9 cellular contexts compared by ENCODE assay signal in genomic region chr15:89999676-90000174, GRCh38. TPM values are rescaled to one million over a fixed set of nuclear protein-coding genes. Genes with fewer than 3 reads are reported as not detected.
DNase-seq lines count a peak whose midpoint lies in the region; ATAC-seq and TF ChIP-seq lines count a peak whose summit lies in the region.
"Had no signal": no experiment of that assay in that cellular context is flagged by ENCODE, and none has a peak within 500 bp of the region (broad histone marks: within the 10 kb centered on the region; RNA-seq: fewer than 3 reads in every experiment).

No MANE protein-coding gene starts in this region.

- TF ChIP-seq CTCF in colonic mucosa (IDR thresholded peaks at IDR 0.05), result no peak
- no peak for TF ChIP-seq CTCF in left lung (IDR thresholded peaks at IDR 0.05)
- TF ChIP-seq CTCF in type B pancreatic cell (conservative IDR thresholded peaks at IDR 0.05), result no peak

- H3K4me3 Mint-ChIP-seq in activated CD4-positive, alpha-beta T cell treated with anti-CD3 and anti-CD28 coated beads, Interleukin-2, amount 10 ng/mL, durations not matched to agents 7 days and 5 days, result no peak overlapping the region
- H3K4me3 Mint-ChIP-seq in type B pancreatic cell, result peak overlapping the region; percentile 81

- no peak for DNase-seq in activated CD4-positive, alpha-beta T cell treated with anti-CD3 and anti-CD28 coated beads, Interleukin-2, amount 10 ng/mL, durations not matched to agents 7 days and 5 days
- no peak for DNase-seq in activated CD4-positive, alpha-beta T cell treated with anti-CD3 and anti-CD28 coated beads for 4 hours
- DNase-seq in colonic mucosa (no peak), left lung (peak in 1 of 2 donors; percentile 58), type B pancreatic cell (ENCODE audit: extremely low spot score, unreplicated experiment) (no peak), 8988T (no peak), NCI-H526 treated with DMSO at 0.1 percent for 48 hours (lab: John Stamatoyannopoulos, UW) (no peak)

- H3K36me3 Mint-ChIP-seq in activated CD4-positive, alpha-beta T cell treated with anti-CD3 and anti-CD28 coated beads, Interleukin-2, amount 10 ng/mL, durations not matched to agents 7 days and 5 days (ENCODE audit: low read depth), result peaks cover 7% of the 10 kb centered on the region
- no peaks in the 10 kb centered on the region for H3K36me3 Mint-ChIP-seq in type B pancreatic cell

- peak overlapping the region; percentile 26 for H3K27ac Mint-ChIP-seq in activated CD4-positive, alpha-beta T cell treated with anti-CD3 and anti-CD28 coated beads, Interleukin-2, amount 10 ng/mL, durations not matched to agents 7 days and 5 days
- peak overlapping the region; percentile 81 for H3K27ac Mint-ChIP-seq in type B pancreatic cell
- H3K27ac Mint-ChIP-seq: stimulated activated naive CD8-positive, alpha-beta T cell treated with anti-CD3 and anti-CD28 coated beads, Interleukin-15, Interleukin-2, amounts not matched to agents 100 ng/mL and 50 ng/mL, for 24 hours had no signal

- CTCF ChIA-PET in activated CD4-positive, alpha-beta T cell treated with anti-CD3 and anti-CD28 coated beads, Interleukin-2, amount 10 ng/mL, durations not matched to agents 7 days and 5 days (lab: Charles Lee), result interaction anchor here (1.2 kb wide), 1 partner anchor 23 kb away, joined by 3 read pairs; no protein-coding TSS in a partner anchor

- H3K9me3 ChIP-seq in colonic mucosa (no peaks in the 10 kb centered on the region), left lung (no peaks in the 10 kb centered on the region)

- peaks cover 37% of the 10 kb centered on the region for H3K4me1 Mint-ChIP-seq in activated CD4-positive, alpha-beta T cell treated with anti-CD3 and anti-CD28 coated beads, Interleukin-2, amount 10 ng/mL, durations not matched to agents 7 days and 5 days
- H3K4me1 Mint-ChIP-seq in type B pancreatic cell (ENCODE audit: unreplicated experiment), result peaks cover 32% of the 10 kb centered on the region

- intact Hi-C loops in colonic mucosa (cut with DNase I), result no loop called here
- intact Hi-C loops in left lung (cut with DNase I), result no loop called here

- H3K27me3 ChIP-seq in colonic mucosa (no peaks in the 10 kb centered on the region), left lung (no peaks in the 10 kb centered on the region)

- no peaks in the 10 kb centered on the region for H3K9me3 Mint-ChIP-seq in activated CD4-positive, alpha-beta T cell treated with anti-CD3 and anti-CD28 coated beads, Interleukin-2, amount 10 ng/mL, durations not matched to agents 7 days and 5 days
- no peaks in the 10 kb centered on the region for H3K9me3 Mint-ChIP-seq in type B pancreatic cell
- H3K9me3 Mint-ChIP-seq: stimulated activated naive CD8-positive, alpha-beta T cell treated with anti-CD3 and anti-CD28 coated beads, Interleukin-15, Interleukin-2, amounts not matched to agents 100 ng/mL and 50 ng/mL, for 24 hours had no signal

- H3K9ac ChIP-seq in colonic mucosa (ENCODE audit: low read depth in 2 of 2, low read length in 2 of 2), result peak overlapping the region; percentile 75 to 92

- peak overlapping the region; percentile 45 for H3K4me3 ChIP-seq in colonic mucosa
- peak overlapping the region; percentile 35 to 68 for H3K4me3 ChIP-seq in left lung

- POLR2A ChIA-PET in activated CD4-positive, alpha-beta T cell treated with anti-CD3 and anti-CD28 coated beads, Interleukin-2, amount 10 ng/mL, durations not matched to agents 7 days and 5 days (lab: Charles Lee), result interaction anchor here (0.6 kb wide), 1 partner anchor 272 kb away, joined by 3 read pairs; no protein-coding TSS in a partner anchor

- H3K4me1 ChIP-seq in colonic mucosa, result peaks cover 20% of the 10 kb centered on the region
- peaks cover 22 to 54% of the 10 kb centered on the region in 2 donors for H3K4me1 ChIP-seq in left lung

- H3K27ac ChIP-seq in colonic mucosa, result peak overlapping the region; percentile 86
- peak overlapping the region; percentile 87 to 94 for H3K27ac ChIP-seq in left lung

- ATAC-seq in left lung (peak; percentile 36), HG03280 (IDR thresholded peaks at IDR 0.05; ENCODE audit: unreplicated experiment) (no peak)

- H3K36me3 ChIP-seq in colonic mucosa, result no peaks in the 10 kb centered on the region
- no peaks in the 10 kb centered on the region for H3K36me3 ChIP-seq in left lung

- H3K27me3 Mint-ChIP-seq in activated CD4-positive, alpha-beta T cell treated with anti-CD3 and anti-CD28 coated beads, Interleukin-2, amount 10 ng/mL, durations not matched to agents 7 days and 5 days, result peaks cover 6% of the 10 kb centered on the region
- H3K27me3 Mint-ChIP-seq in type B pancreatic cell, result no peaks in the 10 kb centered on the region
- H3K27me3 Mint-ChIP-seq: stimulated activated naive CD8-positive, alpha-beta T cell treated with anti-CD3 and anti-CD28 coated beads, Interleukin-15, Interleukin-2, amounts not matched to agents 100 ng/mL and 50 ng/mL, for 24 hours had no signal

RNA-seq across cellular contexts. Expression of gene ZNF710, which starts 1.4 kb away (rescaled TPM):
- total RNA-seq in activated CD4-positive, alpha-beta T cell treated with anti-CD3 and anti-CD28 coated beads, Interleukin-2, amount 10 ng/mL, durations not matched to agents 7 days and 5 days, result 10 to 100 TPM; 24.4 to 26.6 TPM
- total RNA-seq in colonic mucosa, result 10 to 100 TPM; 35.0 to 43.7 TPM
- total RNA-seq in left lung, result 10 to 100 TPM; 46.2 to 53.7 TPM
- 34.7 and 47.2 TPM in 2 replicates for total RNA-seq in type B pancreatic cell (ENCODE audit: low replicate concordance)
